In the genomic region with DNA sequence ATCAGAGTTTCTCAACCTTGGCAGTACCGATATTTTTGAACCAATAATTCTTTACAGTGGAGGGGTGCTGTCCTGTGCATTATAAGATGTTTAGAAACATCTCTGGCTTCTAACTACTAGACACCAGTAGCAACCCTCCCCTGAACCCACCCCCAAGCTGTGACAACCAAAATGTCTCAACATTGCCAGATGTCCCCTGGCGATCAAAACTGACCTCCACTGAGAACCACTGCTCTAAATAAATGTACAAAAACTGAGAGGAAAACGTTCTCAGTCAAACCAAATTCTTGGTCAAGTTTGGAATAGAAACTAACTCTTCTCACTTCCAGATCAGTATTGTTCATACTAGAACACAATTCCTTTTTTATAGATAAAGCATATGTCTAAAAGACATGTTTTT, we compare ENCODE assay signal across 22 cellular contexts.
"Had no signal": no experiment of that assay in that cellular context is flagged by ENCODE, and none has a peak within 500 bp of the region (broad histone marks: within the 10 kb centered on the region; RNA-seq: fewer than 3 reads in every experiment).

No MANE protein-coding gene starts in this region.

- H3K27ac Mint-ChIP-seq: activated CD4-positive, alpha-beta memory T cell treated with anti-CD3 and anti-CD28 coated beads, Interleukin-2, amount 10 ng/mL, durations not matched to agents 7 days and 5 days; activated CD4-positive, alpha-beta T cell treated with anti-CD3 and anti-CD28 coated beads, Interleukin-2, amount 10 ng/mL, durations not matched to agents 7 days and 5 days; activated naive CD8-positive, alpha-beta T cell treated with anti-CD3 and anti-CD28 coated beads, Interleukin-2, amount 50 U/mL, for 24 hours had no signal

- DNase-seq: activated CD4-positive, alpha-beta memory T cell treated with anti-CD3 and anti-CD28 coated beads, Interleukin-2, amount 10 ng/mL, durations not matched to agents 7 days and 5 days; activated CD4-positive, alpha-beta T cell treated with anti-CD3 and anti-CD28 coated beads, Interleukin-2, amount 10 ng/mL, durations not matched to agents 7 days and 5 days; activated CD4-positive, CD25-positive, alpha-beta regulatory T cell treated with anti-CD3 and anti-CD28 coated beads, Interleukin-2, amount 50 U/mL, for 72 hours; activated CD8-positive, alpha-beta memory T cell treated with anti-CD3 and anti-CD28 coated beads, Interleukin-2, amount 50 U/mL, for 48 hours; activated gamma-delta T cell; activated naive CD4-positive, alpha-beta T cell treated with anti-CD3 and anti-CD28 coated beads, Interleukin-2, amount 50 U/mL, for 16 hours; activated naive CD8-positive, alpha-beta T cell treated with anti-CD3 and anti-CD28 coated beads, Interleukin-2, amount 50 U/mL, for 24 hours; activated T-cell treated with anti-CD3 and anti-CD28 coated beads, Interleukin-2, amount 50 U/mL, for 24 hours; amygdala; caudate nucleus; cortex of kidney; effector memory CD8-positive, alpha-beta T cell; islet precursor cell; left colon; midbrain; naive thymus-derived CD4-positive, alpha-beta T cell; pancreas; stimulated activated CD4-positive, alpha-beta T cell treated with anti-CD3 and anti-CD28 coated beads, Interleukin-15, amount 100 ng/mL, for 24 hours; stimulated activated CD4-positive, alpha-beta T cell treated with anti-CD3 and anti-CD28 coated beads, Interleukin-2, amount 100 ng/mL, for 24 hours; stimulated activated naive CD4-positive, alpha-beta T cell treated with Interleukin-2 at 50 U/mL for 16 hours; T1000 had no signal

- ATAC-seq: activated naive CD8-positive, alpha-beta T cell treated with anti-CD3 and anti-CD28 coated beads, Interleukin-2, amount 50 U/mL, for 24 hours; effector memory CD8-positive, alpha-beta T cell; gastroesophageal sphincter; left colon; naive thymus-derived CD4-positive, alpha-beta T cell; pancreas had no signal

- H3K9me3 Mint-ChIP-seq: activated CD4-positive, alpha-beta memory T cell treated with anti-CD3 and anti-CD28 coated beads, Interleukin-2, amount 10 ng/mL, durations not matched to agents 7 days and 5 days; activated CD4-positive, alpha-beta T cell treated with anti-CD3 and anti-CD28 coated beads, Interleukin-2, amount 10 ng/mL, durations not matched to agents 7 days and 5 days; activated naive CD8-positive, alpha-beta T cell treated with anti-CD3 and anti-CD28 coated beads, Interleukin-2, amount 50 U/mL, for 24 hours; activated T-cell treated with anti-CD3 and anti-CD28 coated beads, Interleukin-2, amount 50 U/mL, for 24 hours; effector memory CD8-positive, alpha-beta T cell had no signal

- H3K4me3 Mint-ChIP-seq: activated CD4-positive, alpha-beta memory T cell treated with anti-CD3 and anti-CD28 coated beads, Interleukin-2, amount 10 ng/mL, durations not matched to agents 7 days and 5 days; activated CD4-positive, alpha-beta T cell treated with anti-CD3 and anti-CD28 coated beads, Interleukin-2, amount 10 ng/mL, durations not matched to agents 7 days and 5 days; activated naive CD8-positive, alpha-beta T cell treated with anti-CD3 and anti-CD28 coated beads, Interleukin-2, amount 50 U/mL, for 24 hours; activated T-cell treated with anti-CD3 and anti-CD28 coated beads, Interleukin-2, amount 50 U/mL, for 24 hours; effector memory CD8-positive, alpha-beta T cell; naive thymus-derived CD4-positive, alpha-beta T cell had no signal
